8 cellular contexts compared by ENCODE assay signal in genomic region chr6:18387061-18387721, GRCh38. TPM values are rescaled to one million over a fixed set of nuclear protein-coding genes. Genes with fewer than 3 reads are reported as not detected.
DNase-seq lines count a peak whose midpoint lies in the region; ATAC-seq, FAIRE-seq and TF ChIP-seq lines count a peak whose summit lies in the region.

RNF144B (plus strand) TSS chr6:18387350; CDS start chr6:18399535, 12,185 bp downstream.

- peaks cover 16% of the 10 kb centered on the region for H3K4me1 Mint-ChIP-seq in activated T-helper 17 cell treated with anti-CD3 and anti-CD28 coated beads, Interleukin-2, amount 50 U/mL, for 72 hours
- H3K4me1 Mint-ChIP-seq in natural killer cell, result peaks cover 30 to 37% of the 10 kb centered on the region in 2 donors

- intact Hi-C loops in natural killer cell (cut with micrococcal nuclease), result no loop called here

- no peaks in the 10 kb centered on the region for H3K36me3 Mint-ChIP-seq in activated T-helper 17 cell treated with anti-CD3 and anti-CD28 coated beads, Interleukin-2, amount 50 U/mL, for 72 hours (ENCODE audit: low read depth)
- no peaks in the 10 kb centered on the region for H3K36me3 Mint-ChIP-seq in natural killer cell

- no peaks in the 10 kb centered on the region for H3K27me3 Mint-ChIP-seq in activated T-helper 17 cell treated with anti-CD3 and anti-CD28 coated beads, Interleukin-2, amount 50 U/mL, for 72 hours
- no peaks in the 10 kb centered on the region for H3K27me3 Mint-ChIP-seq in natural killer cell (ENCODE audit: low read depth in 2 of 2)

- H3K4me1 ChIP-seq in KMS-11 (ENCODE audit: low read depth, poor library complexity, severe bottlenecking), result peaks cover 41% of the 10 kb centered on the region

- no peaks in the 10 kb centered on the region for H3K79me2 ChIP-seq in KMS-11 (ENCODE audit: insufficient read depth, low read depth)

- TF ChIP-seq CTCF in KMS-11 (conservative IDR thresholded peaks at IDR 0.05; ENCODE audit: low read depth, low read length) (no peak), fibroblast of mammary gland (conservative IDR thresholded peaks at IDR 0.05; ENCODE audit: control insufficient read depth, insufficient read depth, low read depth, low read length) (no peak), natural killer cell (IDR thresholded peaks at IDR 0.05) (no peak)

- FAIRE-seq in RCC 7860 (lab: Jason Lieb, UNC), result peak; percentile 51

- no peak within 1 kb of the TSS for H3K4me3 ChIP-seq in KMS-11 (IDR thresholded peaks at IDR 0.05; ENCODE audit: insufficient read depth, low read depth, low read length)
- peak within 1 kb of the TSS; percentile 55 for H3K4me3 ChIP-seq in fibroblast of mammary gland (ENCODE audit: control insufficient read depth, low read depth, low read length)

- peak within 1 kb of the TSS; percentile 67 for H3K4me2 ChIP-seq in KMS-11

- no peak within 1 kb of the TSS for H3K27ac ChIP-seq in KMS-11

- H3K4me3 Mint-ChIP-seq in activated T-helper 17 cell treated with anti-CD3 and anti-CD28 coated beads, Interleukin-2, amount 50 U/mL, for 72 hours, result peak within 1 kb of the TSS; percentile 93
- peak within 1 kb of the TSS; percentile 100 for H3K4me3 Mint-ChIP-seq in natural killer cell

- H3K27me3 ChIP-seq in KMS-11 (ENCODE audit: insufficient read depth, low read depth), result no peaks in the 10 kb centered on the region

- H4K20me1 ChIP-seq in KMS-11 (ENCODE audit: insufficient read depth), result no peaks in the 10 kb centered on the region

- no peaks in the 10 kb centered on the region for H3K36me3 ChIP-seq in KMS-11 (ENCODE audit: insufficient read depth)

- no peaks in the 10 kb centered on the region for H3K9me3 Mint-ChIP-seq in activated T-helper 17 cell treated with anti-CD3 and anti-CD28 coated beads, Interleukin-2, amount 50 U/mL, for 72 hours
- no peaks in the 10 kb centered on the region for H3K9me3 Mint-ChIP-seq in natural killer cell

- peak within 1 kb of the TSS; percentile 89 for H2AFZ ChIP-seq in KMS-11 (ENCODE audit: low read depth)

- peak within 1 kb of the TSS; percentile 67 for H3K27ac Mint-ChIP-seq in activated T-helper 17 cell treated with anti-CD3 and anti-CD28 coated beads, Interleukin-2, amount 50 U/mL, for 72 hours
- peak within 1 kb of the TSS; percentile 77 to 92 for H3K27ac Mint-ChIP-seq in natural killer cell

- H3K9ac ChIP-seq in KMS-11, result peak within 1 kb of the TSS; percentile 11; the same call in 1 of the 2 replicates

- peak; percentile 79 for DNase-seq in DMS 273 treated with DMSO at 0.1 percent for 48 hours (lab: John Stamatoyannopoulos, UW)
- DNase-seq in RCC 7860 (ENCODE audit: low spot score), result peak; percentile 76
- peak; percentile 43 for DNase-seq in fibroblast of mammary gland (ENCODE audit: low read depth)
- DNase-seq in natural killer cell, result peak; percentile 35
- peak; percentile 28 to 71 (median 56) for DNase-seq in stimulated activated naive CD4-positive, alpha-beta T cell (lab: John Stamatoyannopoulos, UW)

- ATAC-seq in GM21737 (IDR thresholded peaks at IDR 0.05; ENCODE audit: unreplicated experiment) (peak; percentile 93), natural killer cell (peak; percentile 85 to 87 (median 86))
- peak; percentile 95 for ATAC-seq in activated T-helper 17 cell treated with anti-CD3 and anti-CD28 coated beads, Interleukin-2, amount 50 U/mL, for 72 hours (replicated peaks)

RNA-seq across cellular contexts. Expression of gene RNF144B, which starts in this region (rescaled TPM):
- total RNA-seq in activated T-helper 17 cell treated with anti-CD3 and anti-CD28 coated beads, Interleukin-2, amount 50 U/mL, for 72 hours, result 1 to 10 TPM in 1 of 2 donors, under 1 TPM in 1; 0.93 to 1.4 TPM
- total RNA-seq in natural killer cell, result 10 to 100 TPM in 1 of 3 donors, 1 to 10 TPM in 2; 3.3 to 10.5 (median 5.2) TPM
